3 cellular contexts compared by ENCODE assay signal in genomic region chr12:59887204-59887603, GRCh38.
"Had no signal": no experiment of that assay in that cellular context is flagged by ENCODE, and none has a peak within 500 bp of the region (broad histone marks: within the 10 kb centered on the region; RNA-seq: fewer than 3 reads in every experiment).

No MANE protein-coding gene starts in this region.

- DNase-seq: IMR-90, KBM-7, KG1 had no signal
